10 cellular contexts compared by ENCODE assay signal in the genomic region with DNA sequence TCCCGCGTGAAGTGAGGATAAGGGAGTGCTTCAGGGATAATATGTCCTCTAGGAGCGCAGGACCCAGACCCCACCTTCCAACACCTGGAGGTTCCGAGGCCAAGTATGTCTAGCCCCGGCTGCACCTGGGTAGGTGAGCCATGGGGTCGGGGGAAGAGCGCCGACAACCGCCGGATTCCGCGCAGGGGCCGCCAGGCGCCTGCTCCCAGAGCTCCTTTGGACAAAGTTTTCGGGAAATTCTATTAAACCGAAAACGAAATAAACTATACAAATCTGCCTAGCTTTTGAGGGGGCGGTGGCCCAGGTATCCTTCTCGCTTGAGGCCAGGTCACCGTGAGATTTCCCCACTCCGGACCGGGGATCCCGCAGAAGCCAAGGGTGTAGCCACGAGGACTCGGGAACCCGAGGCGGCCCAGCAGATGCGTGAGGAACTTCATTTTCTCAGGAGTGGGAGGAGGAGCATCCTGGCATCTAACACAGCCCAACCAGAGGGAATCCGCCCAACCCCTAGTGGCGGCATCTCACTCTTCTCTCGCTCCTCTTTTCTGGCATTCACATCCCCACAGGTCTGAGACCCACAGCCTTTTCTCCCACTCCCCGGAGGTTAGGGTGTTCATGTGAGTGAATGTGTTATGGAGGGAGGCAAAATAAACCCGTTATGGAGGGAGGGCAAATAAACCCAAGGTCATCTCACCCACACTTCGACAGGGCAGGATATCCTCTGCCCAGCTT. TPM values are rescaled to one million over a fixed set of nuclear protein-coding genes. Genes with fewer than 3 reads are reported as not detected.
DNase-seq lines count a peak whose midpoint lies in the region; ATAC-seq and TF ChIP-seq lines count a peak whose summit lies in the region.
"Had no signal": no experiment of that assay in that cellular context is flagged by ENCODE, and none has a peak within 500 bp of the region (broad histone marks: within the 10 kb centered on the region; RNA-seq: fewer than 3 reads in every experiment).

No MANE protein-coding gene starts in this region.

- H3K4me3 Mint-ChIP-seq in activated naive CD4-positive, alpha-beta T cell treated with anti-CD3 and anti-CD28 coated beads for 36 hours, result peak overlapping the region; percentile 18

- H3K36me3 ChIP-seq in RWPE2 (ENCODE audit: low read depth), result no peaks in the 10 kb centered on the region
- H3K36me3 ChIP-seq in skeletal muscle satellite cell (ENCODE audit: insufficient read depth, low read length), result no peaks in the 10 kb centered on the region

- peaks cover 50% of the 10 kb centered on the region for H3K4me1 Mint-ChIP-seq in activated naive CD4-positive, alpha-beta T cell treated with anti-CD3 and anti-CD28 coated beads for 36 hours (ENCODE audit: low read depth)

- CTCF ChIA-PET in activated naive CD4-positive, alpha-beta T cell treated with anti-CD3 and anti-CD28 coated beads for 36 hours (lab: Charles Lee), result interaction anchor here (0.7 kb wide), 1 partner anchor 524 kb away, joined by 3 read pairs; no protein-coding TSS in a partner anchor

- H3K36me3 Mint-ChIP-seq in activated naive CD4-positive, alpha-beta T cell treated with anti-CD3 and anti-CD28 coated beads for 36 hours (ENCODE audit: low read depth), result no peaks in the 10 kb centered on the region
- peaks cover 5 to 27% of the 10 kb centered on the region in 2 donors for H3K36me3 Mint-ChIP-seq in activated naive CD4-positive, alpha-beta T cell treated with anti-CD3 and anti-CD28 coated beads, Interleukin-2, amount 50 U/mL, for 72 hours

- H3K27me3 Mint-ChIP-seq in activated naive CD4-positive, alpha-beta T cell treated with anti-CD3 and anti-CD28 coated beads for 36 hours (ENCODE audit: low read depth), result peaks cover 80% of the 10 kb centered on the region

- intact Hi-C loops in activated naive CD4-positive, alpha-beta T cell treated with anti-CD3 and anti-CD28 coated beads for 36 hours (cut with micrococcal nuclease), result loop anchor here (2.0 to 5.0 kb wide), 2 partner anchors 57 to 177 kb away; no protein-coding TSS in a partner anchor

- TF ChIP-seq CTCF in RWPE2 (IDR thresholded peaks at IDR 0.05; ENCODE audit: poor library complexity, severe bottlenecking) (no peak), epithelial cell of esophagus (IDR thresholded peaks at IDR 0.05; ENCODE audit: insufficient read depth, low read depth, low read length, missing control alignments) (peak; percentile 36)

- no peak overlapping the region for H3K9ac ChIP-seq in skeletal muscle satellite cell (ENCODE audit: low read depth, low read length)

- no peak overlapping the region for H3K4me3 ChIP-seq in RWPE2 (ENCODE audit: severe bottlenecking)
- H3K4me3 ChIP-seq in epithelial cell of esophagus (ENCODE audit: low read length), result peak overlapping the region; percentile 65
- H3K4me3 ChIP-seq in skeletal muscle satellite cell (ENCODE audit: low read length), result no peak overlapping the region

- H3K4me1 ChIP-seq in RWPE2 (ENCODE audit: insufficient read depth, poor library complexity, severe bottlenecking) (no peaks in the 10 kb centered on the region), skeletal muscle satellite cell (ENCODE audit: control insufficient read depth, insufficient read depth, low read length) (peaks cover 21% of the 10 kb centered on the region)

- no peak for ATAC-seq in activated naive CD4-positive, alpha-beta T cell treated with anti-CD3 and anti-CD28 coated beads, Interleukin-2, amount 50 U/mL, for 72 hours
- ATAC-seq in RWPE2 (ENCODE audit: low read depth), result peak; percentile 54; the same call in 2 of the 3 replicates
- ATAC-seq: esophagus mucosa had no signal

- no peak for DNase-seq in activated naive CD4-positive, alpha-beta T cell treated with anti-CD3 and anti-CD28 coated beads for 36 hours
- DNase-seq in activated naive CD4-positive, alpha-beta T cell treated with anti-CD3 and anti-CD28 coated beads, Interleukin-2, amount 50 U/mL, for 72 hours (ENCODE audit: low spot score in 2 of 2), result no peak
- no peak for DNase-seq in RWPE2 (ENCODE audit: low spot score)
- DNase-seq in epithelial cell of esophagus (ENCODE audit: low read depth), result peak; percentile 18
- DNase-seq in germinal center (ENCODE audit: low spot score), result no peak
- no peak for DNase-seq in GF-D8 (lab: John Stamatoyannopoulos, UW)
- DNase-seq in NCI-H1105 (lab: John Stamatoyannopoulos, UW), result no peak
- DNase-seq: Right ventricle myocardium superior had no signal

- H3K9me3 ChIP-seq in RWPE2 (ENCODE audit: severe bottlenecking) (no peaks in the 10 kb centered on the region), skeletal muscle satellite cell (replicated peaks; ENCODE audit: low read length) (no peaks in the 10 kb centered on the region)

- H3K27ac ChIP-seq in RWPE2 (ENCODE audit: poor library complexity, severe bottlenecking), result no peak overlapping the region

- peaks cover 100% of the 10 kb centered on the region for H3K27me3 ChIP-seq in RWPE2 (ENCODE audit: insufficient read depth, poor library complexity, severe bottlenecking)
- H3K27me3 ChIP-seq in skeletal muscle satellite cell (ENCODE audit: control insufficient read depth, insufficient read depth, low read length), result peaks cover 99% of the 10 kb centered on the region

- H3K9me3 Mint-ChIP-seq in activated naive CD4-positive, alpha-beta T cell treated with anti-CD3 and anti-CD28 coated beads for 36 hours, result no peaks in the 10 kb centered on the region
- no peaks in the 10 kb centered on the region for H3K9me3 Mint-ChIP-seq in activated naive CD4-positive, alpha-beta T cell treated with anti-CD3 and anti-CD28 coated beads, Interleukin-2, amount 50 U/mL, for 72 hours

- H3K4me2 ChIP-seq in skeletal muscle satellite cell (ENCODE audit: low read length), result peak overlapping the region; percentile 80

- H3K27ac Mint-ChIP-seq in activated naive CD4-positive, alpha-beta T cell treated with anti-CD3 and anti-CD28 coated beads for 36 hours, result no peak overlapping the region
- H3K27ac Mint-ChIP-seq in activated naive CD4-positive, alpha-beta T cell treated with anti-CD3 and anti-CD28 coated beads, Interleukin-2, amount 50 U/mL, for 72 hours, result peak overlapping the region in 1 of 2 donors; percentile 14

RNA-seq across cellular contexts. Expression of gene DMRTA2, which starts 2.3 kb away (rescaled TPM):
- under 1 TPM in 1 of 2 experiments, not detected in 1; 0.07 TPM for total RNA-seq in activated naive CD4-positive, alpha-beta T cell treated with anti-CD3 and anti-CD28 coated beads for 36 hours
- not detected for total RNA-seq in activated naive CD4-positive, alpha-beta T cell treated with anti-CD3 and anti-CD28 coated beads, Interleukin-2, amount 50 U/mL, for 72 hours
- total RNA-seq in skeletal muscle satellite cell (2012; rRNA removed), result under 0.01 TPM in 1 of 2 replicates, not detected in the other
- total RNA-seq: Right ventricle myocardium superior had no signal
